ENCODE assay signal across 25 cellular contexts in genomic region chr7:102953421-102953820, GRCh38. TPM values are rescaled to one million over a fixed set of nuclear protein-coding genes. Genes with fewer than 3 reads are reported as not detected.
"Had no signal": no experiment of that assay in that cellular context is flagged by ENCODE, and none has a peak within 500 bp of the region (broad histone marks: within the 10 kb centered on the region; RNA-seq: fewer than 3 reads in every experiment).

No MANE protein-coding gene starts in this region.

- H3K36me3 ChIP-seq: adrenal gland, lower lobe of right lung, right lobe of liver, vagina had no signal

- H3K27ac Mint-ChIP-seq: activated B cell treated with CpG ODN at 0.5 μM for 24 hours; activated CD4-positive, alpha-beta T cell treated with anti-CD3 and anti-CD28 coated beads for 36 hours; activated naive CD8-positive, alpha-beta T cell; activated T-helper 2 cell treated with anti-CD3 and anti-CD28 coated beads, Interferon-gamma antibody, Interleukin-2, Interleukin-4, amounts not matched to agents 10 μg/mL and 5 μg/mL and 100 μg/mL, durations not matched to agents 14 hours and 24 hours and 36 hours; immature natural killer cell; naive B cell; stimulated activated effector memory CD8-positive, alpha-beta T cell treated with anti-CD3 and anti-CD28 coated beads, Interleukin-12 subunit alpha, Interleukin-12 subunit beta, amount 100 ng/mL, for 72 hours had no signal

- H3K27me3 ChIP-seq: adrenal gland, foreskin keratinocyte, right lobe of liver, testis, vagina had no signal

- H3K4me3 Mint-ChIP-seq: activated B cell treated with CpG ODN at 0.5 μM for 24 hours; activated CD4-positive, alpha-beta T cell treated with anti-CD3 and anti-CD28 coated beads for 36 hours; activated naive CD8-positive, alpha-beta T cell; activated T-cell treated with anti-CD3 and anti-CD28 coated beads, Interleukin-2, amount 50 U/mL, for 4 hours; immature natural killer cell; stimulated activated effector memory CD8-positive, alpha-beta T cell treated with anti-CD3 and anti-CD28 coated beads, Interleukin-12 subunit alpha, Interleukin-12 subunit beta, amount 100 ng/mL, for 72 hours had no signal

- H3K4me1 ChIP-seq: adrenal gland, foreskin keratinocyte, lower lobe of right lung, right lobe of liver, testis, vagina had no signal

- DNase-seq: activated B cell treated with CpG ODN at 0.5 μM for 24 hours; activated CD4-positive, alpha-beta T cell treated with anti-CD3 and anti-CD28 coated beads for 36 hours; activated CD4-positive, alpha-beta T cell treated with anti-CD3 and anti-CD28 coated beads, Interleukin-2, amount 50 U/mL, for 48 hours; activated CD8-positive, alpha-beta memory T cell treated with anti-CD3 and anti-CD28 coated beads, Interleukin-2, amount 50 U/mL, for 48 hours; activated naive CD4-positive, alpha-beta T cell; activated T-cell treated with anti-CD3 and anti-CD28 coated beads, Interleukin-2, amount 50 U/mL, for 4 hours; adrenal gland; central memory CD4-positive, alpha-beta T cell; effector memory CD4-positive, alpha-beta T cell; foreskin keratinocyte; immature natural killer cell; lower lobe of right lung; mesendoderm; naive B cell; occipital lobe; right lobe of liver; stimulated activated CD4-positive, alpha-beta T cell treated with anti-CD3 and anti-CD28 coated beads, Interleukin-2, amount 100 ng/mL, for 24 hours; testis; trophoblast cell had no signal

- H3K27me3 Mint-ChIP-seq: activated naive CD8-positive, alpha-beta T cell had no signal

- H3K4me3 ChIP-seq: adrenal gland, lower lobe of right lung, right lobe of liver, skin epidermis, testis, vagina had no signal

- H3K27ac ChIP-seq: adrenal gland, foreskin keratinocyte, lower lobe of right lung, right lobe of liver, skin epidermis, testis, vagina had no signal

- H3K36me3 Mint-ChIP-seq: stimulated activated effector memory CD8-positive, alpha-beta T cell treated with anti-CD3 and anti-CD28 coated beads, Interleukin-12 subunit alpha, Interleukin-12 subunit beta, amount 100 ng/mL, for 72 hours had no signal

- H3K9me3 ChIP-seq: adrenal gland, right lobe of liver, testis, vagina had no signal

- H3K4me1 Mint-ChIP-seq: activated B cell treated with CpG ODN at 0.5 μM for 24 hours; activated CD4-positive, alpha-beta T cell treated with anti-CD3 and anti-CD28 coated beads for 36 hours; immature natural killer cell; naive B cell; stimulated activated effector memory CD8-positive, alpha-beta T cell treated with anti-CD3 and anti-CD28 coated beads, Interleukin-12 subunit alpha, Interleukin-12 subunit beta, amount 100 ng/mL, for 72 hours had no signal

RNA-seq across cellular contexts. Expression of gene LRRC17, which starts 40.6 kb away (rescaled TPM):
- total RNA-seq: activated CD8-positive, alpha-beta memory T cell treated with anti-CD3 and anti-CD28 coated beads for 36 hours; activated T-helper 2 cell treated with anti-CD3 and anti-CD28 coated beads, Interferon-gamma antibody, Interleukin-2, Interleukin-4, amounts not matched to agents 10 μg/mL and 5 μg/mL and 100 μg/mL, durations not matched to agents 14 hours and 24 hours and 36 hours had no signal
